Comparison of ENCODE assay signal across 14 cellular contexts in the genomic region with DNA sequence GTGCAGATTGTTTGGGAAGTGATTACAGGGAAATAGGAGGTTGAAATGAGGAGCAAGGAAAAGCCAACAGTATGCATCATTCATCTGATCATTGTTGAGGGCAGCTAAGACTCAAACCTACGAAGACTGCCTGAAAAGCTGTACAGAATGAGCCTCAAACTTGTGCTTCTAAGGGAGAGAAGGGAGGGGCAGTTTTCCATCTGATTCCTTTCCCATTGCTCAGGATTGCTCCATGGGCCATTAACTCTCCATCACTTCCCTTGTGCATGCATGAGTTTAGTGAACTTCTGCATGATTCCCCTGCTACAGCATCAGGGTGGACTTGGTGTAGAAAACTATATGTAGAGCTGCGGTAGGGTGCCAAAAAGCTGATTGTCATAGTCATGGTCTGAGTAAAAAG.
A peak's percentile ranks its signal among the peaks of the same experiment; 100 is the strongest.
DNase-seq lines count a peak whose midpoint lies in the region; TF ChIP-seq lines count a peak whose summit lies in the region.
"Had no signal": no experiment of that assay in that cellular context is flagged by ENCODE, and none has a peak within 500 bp of the region (broad histone marks: within the 10 kb centered on the region; RNA-seq: fewer than 3 reads in every experiment).

No MANE protein-coding gene starts in this region.

- TF ChIP-seq EP300 in tibial nerve (IDR thresholded peaks at IDR 0.05): no peak

- 87 to 89% methylated on average over 2 of the region's 2 CpGs for WGBS in tibial nerve, 2 donors

- no peak for TF ChIP-seq POLR2A in tibial nerve (IDR thresholded peaks at IDR 0.05)

- H3K27me3 ChIP-seq in tibial nerve: no peaks in the 10 kb centered on the region

- TF ChIP-seq CTCF in foreskin fibroblast (IDR thresholded peaks at IDR 0.05; ENCODE audit: low read depth, low read length) (no peak), tibial nerve (IDR thresholded peaks at IDR 0.05) (no peak)

- no peak overlapping the region for H3K27ac ChIP-seq in tibial nerve

- H3K4me1 ChIP-seq in tibial nerve: no peaks in the 10 kb centered on the region
- H3K4me1 ChIP-seq: HAP-1 had no signal

- H3K4me3 ChIP-seq in foreskin fibroblast (ENCODE audit: low read depth in 1 of 2, low read length in 2 of 2): no peak overlapping the region
- no peak overlapping the region for H3K4me3 ChIP-seq in tibial nerve
- H3K4me3 ChIP-seq: HAP-1 had no signal

- H3K9me3 ChIP-seq in tibial nerve: no peaks in the 10 kb centered on the region
- H3K9me3 ChIP-seq: HAP-1 had no signal

- H3K36me3 ChIP-seq in tibial nerve: no peaks in the 10 kb centered on the region
- H3K36me3 ChIP-seq: HAP-1 had no signal

- DNase-seq in foreskin fibroblast (peak; percentile 6 to 48), kidney glomerular epithelial cell (lab: John Stamatoyannopoulos, UW) (peak; percentile 6), renal cortical epithelial cell (ENCODE audit: low read depth) (peak; percentile 72), globus pallidus (ENCODE audit: low spot score) (no peak), tibial nerve (ENCODE audit: low spot score in 2 of 2) (no peak)
- DNase-seq in NK-92 treated with Interleukin-12 subunit alpha and Interleukin-12 subunit beta, amount 100 ng/mL, for 24 hours (lab: John Stamatoyannopoulos, UW): no peak
- DNase-seq: C1 segment of cervical spinal cord; CD4-positive, alpha-beta memory T cell; COR-L47; DMS153; DND-41; GOT3; HFFc6 had no signal

Comparison
In these comparisons a context has a peak if more than half of its experiments do, and no peak if none do; other contexts are left out.
1. DNase-seq: peak in foreskin fibroblast (2 of 2), kidney glomerular epithelial cell (single experiment) and renal cortical epithelial cell (single experiment); none in NK-92 treated with Interleukin-12 subunit alpha and Interleukin-12 subunit beta, amount 100 ng/mL, for 24 hours (single experiment), globus pallidus (single experiment) and tibial nerve (0 of 2).